Comparison of ENCODE assay signal across 11 cellular contexts in the genomic region with DNA sequence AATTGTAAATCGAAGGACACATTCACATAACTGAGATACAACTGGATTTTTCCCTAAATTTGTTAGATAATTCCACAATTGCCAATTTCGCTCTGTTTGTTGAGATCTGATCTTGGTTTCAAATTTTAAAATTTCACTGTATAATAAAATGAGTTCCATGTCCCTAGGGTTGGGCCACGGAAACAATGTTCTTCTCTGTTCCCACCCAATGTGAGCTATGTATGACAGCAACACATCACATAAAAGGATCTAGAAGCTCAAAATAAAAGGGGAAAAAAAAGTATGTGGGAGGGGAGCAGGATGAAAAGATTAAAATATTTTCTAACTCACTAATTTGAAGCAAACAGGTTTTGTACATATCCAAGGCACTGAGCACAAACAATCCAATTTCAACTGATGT.
DNase-seq lines count a peak whose midpoint lies in the region; ATAC-seq and TF ChIP-seq lines count a peak whose summit lies in the region.
"Had no signal": no experiment of that assay in that cellular context is flagged by ENCODE, and none has a peak within 500 bp of the region (broad histone marks: within the 10 kb centered on the region; RNA-seq: fewer than 3 reads in every experiment).

No MANE protein-coding gene starts in this region.

- TF ChIP-seq CTCF in A673 (conservative IDR thresholded peaks at IDR 0.05; ENCODE audit: low read depth, low read length) (no peak), coronary artery (IDR thresholded peaks at IDR 0.05) (no peak), natural killer cell (IDR thresholded peaks at IDR 0.05) (no peak)

- CTCF ChIA-PET in A673 (lab: Charles Lee) = interaction anchor here (0.5 to 1.5 kb wide), 8 partner anchors 12 to 162 kb away, joined by 3 to 9 read pairs (median 4); no protein-coding TSS in a partner anchor

- no peak for ATAC-seq in natural killer cell
- ATAC-seq in HG02973 (IDR thresholded peaks at IDR 0.05; ENCODE audit: unreplicated experiment) = no peak

- POLR2A ChIA-PET in A673 (lab: Charles Lee; ENCODE audit: low non-redundant PET) = interaction anchor here (0.5 kb wide), 1 partner anchor 31 kb away, joined by 3 read pairs; no protein-coding TSS in a partner anchor

- peak overlapping the region; percentile 19 for H3K4me3 ChIP-seq in A673 (ENCODE audit: low read depth, low read length, poor library complexity, severe bottlenecking)
- peak overlapping the region; percentile 25 for H3K4me3 ChIP-seq in coronary artery
- H3K4me3 ChIP-seq: skin epidermis had no signal

- H3K27ac ChIP-seq in A673 (ENCODE audit: low read depth, low read length, poor library complexity, severe bottlenecking) = peak overlapping the region; percentile 89
- H3K27ac ChIP-seq in coronary artery = peak overlapping the region; percentile 8 to 15
- H3K27ac ChIP-seq: C4-2B had no signal

- no peaks in the 10 kb centered on the region for H3K36me3 ChIP-seq in A673 (ENCODE audit: insufficient read depth, low read length, poor library complexity, severe bottlenecking)

- H3K9me3 ChIP-seq in A673 (ENCODE audit: low read depth, low read length, poor library complexity, severe bottlenecking) = no peaks in the 10 kb centered on the region

- H3K27ac Mint-ChIP-seq in IgD-negative memory B cell = peak overlapping the region; percentile 68 to 87 (median 76)
- H3K27ac Mint-ChIP-seq in natural killer cell = peak overlapping the region; percentile 65 to 68

- no peaks in the 10 kb centered on the region for H3K36me3 Mint-ChIP-seq in IgD-negative memory B cell
- no peaks in the 10 kb centered on the region for H3K36me3 Mint-ChIP-seq in natural killer cell

- no TSS peak for BruUV-seq in A673 (replicated peaks; lab: Mats Ljungman, UMichigan)

- H3K4me1 Mint-ChIP-seq in IgD-negative memory B cell (peaks cover 31 to 55% (median 47%) of the 10 kb centered on the region in 3 donors), natural killer cell (peaks cover 59 to 64% of the 10 kb centered on the region in 2 donors)

- peaks cover 59% of the 10 kb centered on the region for H3K4me1 ChIP-seq in A673 (ENCODE audit: insufficient read depth, low read length, poor library complexity, severe bottlenecking)

- H3K27me3 Mint-ChIP-seq in IgD-negative memory B cell = no peaks in the 10 kb centered on the region
- H3K27me3 Mint-ChIP-seq in natural killer cell (ENCODE audit: low read depth in 2 of 2) = no peaks in the 10 kb centered on the region

- DNase-seq in A673 (ENCODE audit: low spot score) = peak; percentile 58
- DNase-seq in coronary artery (ENCODE audit: low spot score) = no peak
- DNase-seq in natural killer cell = no peak
- no peak for DNase-seq in NCI-H2081 (lab: John Stamatoyannopoulos, UW)
- no peak for DNase-seq in EL
- DNase-seq in NCI-H2107 treated with DMSO at 0.1 percent for 48 hours (lab: John Stamatoyannopoulos, UW; ENCODE audit: unreplicated experiment) = no peak

- no peaks in the 10 kb centered on the region for H3K27me3 ChIP-seq in A673 (replicated peaks; ENCODE audit: insufficient read depth, low read depth, low read length, poor library complexity)

- H3K9me3 Mint-ChIP-seq in IgD-negative memory B cell = peaks cover 0 to 2% (median 0%) of the 10 kb centered on the region in 3 donors
- H3K9me3 Mint-ChIP-seq in natural killer cell = no peaks in the 10 kb centered on the region
- H3K9me3 Mint-ChIP-seq: T-helper 1 cell treated with Interleukin-12 subunit alpha and Interleukin-12 subunit beta and Interleukin-4 antibody, amounts not matched to agents 30 μg/mL and 1 μg/mL, for 36 hours had no signal

- intact Hi-C loops in A673 (cut with micrococcal nuclease; ENCODE audit: unreplicated experiment) = loop anchor here (1.0 to 5.0 kb wide), 3 partner anchors 83 to 143 kb away; no protein-coding TSS in a partner anchor
- intact Hi-C loops in natural killer cell (cut with micrococcal nuclease) = loop anchor here (1.0 to 5.0 kb wide), 2 partner anchors 58 to 143 kb away; no protein-coding TSS in a partner anchor

- H3K4me3 Mint-ChIP-seq in IgD-negative memory B cell (peak overlapping the region in 1 of 4 donors; percentile 19), natural killer cell (peak overlapping the region; percentile 61)
- H3K4me3 Mint-ChIP-seq: T-helper 1 cell treated with Interleukin-12 subunit alpha and Interleukin-12 subunit beta and Interleukin-4 antibody, amounts not matched to agents 30 μg/mL and 1 μg/mL, for 36 hours had no signal
